Comparison of ENCODE assay signal across 11 cellular contexts in the genomic region with DNA sequence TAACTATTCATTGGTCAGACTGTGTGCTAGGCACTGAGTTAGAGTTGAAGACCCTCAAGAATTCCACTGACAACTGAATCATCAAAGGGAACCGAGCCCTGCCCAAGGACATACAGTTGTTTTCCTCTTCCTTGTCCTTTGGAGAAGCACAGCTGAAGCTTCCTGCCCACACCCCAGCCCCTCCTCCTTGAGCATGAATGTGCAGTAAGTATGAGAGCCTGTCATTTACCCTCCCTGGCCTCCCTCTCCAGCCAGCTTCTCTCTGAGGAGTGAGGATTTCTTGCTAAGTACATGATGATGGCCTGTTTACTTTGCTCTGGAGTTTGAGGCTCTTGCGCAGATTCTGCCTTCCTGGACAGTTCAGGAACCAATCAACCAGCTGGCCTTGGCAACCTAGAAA.
A peak's percentile ranks its signal among the peaks of the same experiment; 100 is the strongest.
DNase-seq lines count a peak whose midpoint lies in the region; ATAC-seq and TF ChIP-seq lines count a peak whose summit lies in the region.
"Had no signal": no experiment of that assay in that cellular context is flagged by ENCODE, and none has a peak within 500 bp of the region (broad histone marks: within the 10 kb centered on the region; RNA-seq: fewer than 3 reads in every experiment).

No MANE protein-coding gene starts in this region.

- TF ChIP-seq CTCF in GM23338 (conservative IDR thresholded peaks at IDR 0.05; ENCODE audit: low read depth in 2 of 2) (no peak), omental fat pad (IDR thresholded peaks at IDR 0.05) (no peak)

- no peak overlapping the region for H2BK12ac ChIP-seq in trophoblast cell (ENCODE audit: low read length)

- no peak overlapping the region for H2AK5ac ChIP-seq in trophoblast cell (ENCODE audit: low read length)

- DNase-seq in GF-D8 (lab: John Stamatoyannopoulos, UW) (peak; percentile 18), NCI-H69 (lab: John Stamatoyannopoulos, UW) (peak; percentile 79), fibroblast of peridontal ligament (ENCODE audit: extremely low read depth) (peak; percentile 64), trophoblast cell (no peak), GM23338 (ENCODE audit: low spot score) (no peak), omental fat pad (ENCODE audit: low spot score) (no peak)
- DNase-seq: activated CD8-positive, alpha-beta memory T cell treated with anti-CD3 and anti-CD28 coated beads, Interleukin-2, amount 10 ng/mL, durations not matched to agents 7 days and 5 days; aorta had no signal

- H2BK5ac ChIP-seq in trophoblast cell (ENCODE audit: low read depth, low read length, poor library complexity), result no peak overlapping the region

- no peak overlapping the region for H3K9ac ChIP-seq in trophoblast cell (ENCODE audit: low read length)

- no CpG with 5 or more reads among the region's 2 CpGs for WGBS in trophoblast cell (ENCODE audit: extremely low coverage, insufficient coverage, insufficient read length)

- H3K23ac ChIP-seq in trophoblast cell (ENCODE audit: low read length), result no peak overlapping the region

- H3K27me3 Mint-ChIP-seq in GM23338 (ENCODE audit: insufficient read depth, low read depth, poor library complexity), result peaks cover 8% of the 10 kb centered on the region

- H3K27ac ChIP-seq in trophoblast cell (ENCODE audit: low read depth, low read length) (no peak overlapping the region), GM23338 (ENCODE audit: low read depth) (no peak overlapping the region)

- ATAC-seq in GM23338 (no peak), GM21529 (IDR thresholded peaks at IDR 0.05; ENCODE audit: unreplicated experiment) (no peak), HG02973 (IDR thresholded peaks at IDR 0.05; ENCODE audit: unreplicated experiment) (no peak), omental fat pad (ENCODE audit: low FRiP score) (no peak)
- ATAC-seq: activated CD8-positive, alpha-beta memory T cell treated with anti-CD3 and anti-CD28 coated beads, Interleukin-2, amount 10 ng/mL, durations not matched to agents 7 days and 5 days had no signal

- H4K12ac ChIP-seq in trophoblast cell (ENCODE audit: low read depth, low read length), result no peak overlapping the region

- no peaks in the 10 kb centered on the region for H3K9me3 Mint-ChIP-seq in GM23338

- peaks cover 42 to 55% of the 10 kb centered on the region in 2 experiments for H3K4me1 ChIP-seq in trophoblast cell (ENCODE audit: control insufficient read depth in 1 of 2, insufficient read depth in 2 of 2, low read length in 2 of 2)
- H3K4me1 ChIP-seq in GM23338 (ENCODE audit: insufficient read depth), result peaks cover 14% of the 10 kb centered on the region
- H3K4me1 ChIP-seq: Caco-2 had no signal

- H2AFZ ChIP-seq in trophoblast cell (ENCODE audit: insufficient read depth, low read length, poor library complexity) (no peak overlapping the region), GM23338 (no peak overlapping the region)

- H3F3A ChIP-seq in GM23338 (replicated peaks; ENCODE audit: low read depth), result no peaks in the 10 kb centered on the region

- no peaks in the 10 kb centered on the region for H4K20me1 ChIP-seq in GM23338 (replicated peaks; ENCODE audit: insufficient read depth)

- no peak overlapping the region for H3K4me3 Mint-ChIP-seq in GM23338
- H3K4me3 Mint-ChIP-seq: activated CD8-positive, alpha-beta memory T cell treated with anti-CD3 and anti-CD28 coated beads, Interleukin-2, amount 10 ng/mL, durations not matched to agents 7 days and 5 days had no signal

- H3K14ac ChIP-seq in trophoblast cell (ENCODE audit: low read length), result no peak overlapping the region

- peaks cover 22% of the 10 kb centered on the region for H3K79me1 ChIP-seq in trophoblast cell (ENCODE audit: low read length)

- no peak overlapping the region for H3K18ac ChIP-seq in trophoblast cell (ENCODE audit: low read length)

- no peaks in the 10 kb centered on the region for H3K36me3 Mint-ChIP-seq in GM23338 (ENCODE audit: low read depth)
- H3K36me3 Mint-ChIP-seq: activated CD8-positive, alpha-beta memory T cell treated with anti-CD3 and anti-CD28 coated beads, Interleukin-2, amount 10 ng/mL, durations not matched to agents 7 days and 5 days had no signal

- H3K27ac Mint-ChIP-seq in GM23338, result no peak overlapping the region
- H3K27ac Mint-ChIP-seq: activated CD8-positive, alpha-beta memory T cell treated with anti-CD3 and anti-CD28 coated beads, Interleukin-2, amount 10 ng/mL, durations not matched to agents 7 days and 5 days had no signal

- H3K4ac ChIP-seq in trophoblast cell (ENCODE audit: low read depth, low read length), result no peak overlapping the region

- no peaks in the 10 kb centered on the region for H3K27me3 ChIP-seq in trophoblast cell (ENCODE audit: insufficient read depth, low read length)
- H3K27me3 ChIP-seq in GM23338 (ENCODE audit: insufficient read depth), result no peaks in the 10 kb centered on the region

- H3K4me3 ChIP-seq in trophoblast cell (ENCODE audit: low read depth, low read length) (no peak overlapping the region), GM23338 (no peak overlapping the region)

- H3K79me2 ChIP-seq in trophoblast cell (ENCODE audit: control insufficient read depth, insufficient read depth, low read length, poor library complexity), result no peaks in the 10 kb centered on the region
- H3K79me2 ChIP-seq in GM23338 (replicated peaks; ENCODE audit: insufficient read depth), result no peaks in the 10 kb centered on the region

- H3K36me3 ChIP-seq in trophoblast cell (ENCODE audit: control insufficient read depth in 1 of 2, insufficient read depth in 2 of 2, low read length in 2 of 2), result no peaks in the 10 kb centered on the region
- H3K36me3 ChIP-seq in GM23338 (ENCODE audit: insufficient read depth), result no peaks in the 10 kb centered on the region

- H4K91ac ChIP-seq in trophoblast cell (ENCODE audit: low read depth, low read length), result peak overlapping the region; percentile 20

- 0 out of 2 replicates have a peak, but pooled peaks cover 5% of the 10 kb centered on the region for H3K9me2 ChIP-seq in GM23338 (ENCODE audit: insufficient read depth)

- H3K9me3 ChIP-seq in trophoblast cell (ENCODE audit: insufficient read depth, low read depth, low read length), result no peaks in the 10 kb centered on the region
- H3K9me3 ChIP-seq: Caco-2 had no signal

- no peak overlapping the region for H3K4me2 ChIP-seq in trophoblast cell (ENCODE audit: low read length)
- H3K4me2 ChIP-seq in GM23338, result no peak overlapping the region

- peaks cover 65% of the 10 kb centered on the region for H3K4me1 Mint-ChIP-seq in GM23338
- H3K4me1 Mint-ChIP-seq: activated CD8-positive, alpha-beta memory T cell treated with anti-CD3 and anti-CD28 coated beads, Interleukin-2, amount 10 ng/mL, durations not matched to agents 7 days and 5 days had no signal

- H2BK120ac ChIP-seq in trophoblast cell (ENCODE audit: insufficient read depth, low read length, poor library complexity), result no peak overlapping the region

- H4K8ac ChIP-seq in trophoblast cell (ENCODE audit: low read depth, low read length), result no peak overlapping the region

TF ChIP-seq in GM23338, 12 proteins besides CTCF, POLR2A, EP300 and RAD21 (continues in another document):
- TF ChIP-seq JUNB (IDR thresholded peaks at IDR 0.05; ENCODE audit: unreplicated experiment), result no peak
- TF ChIP-seq EZH2 (IDR thresholded peaks at IDR 0.05; ENCODE audit: low read depth, unreplicated experiment), result no peak
- TF ChIP-seq, protein P1, sequence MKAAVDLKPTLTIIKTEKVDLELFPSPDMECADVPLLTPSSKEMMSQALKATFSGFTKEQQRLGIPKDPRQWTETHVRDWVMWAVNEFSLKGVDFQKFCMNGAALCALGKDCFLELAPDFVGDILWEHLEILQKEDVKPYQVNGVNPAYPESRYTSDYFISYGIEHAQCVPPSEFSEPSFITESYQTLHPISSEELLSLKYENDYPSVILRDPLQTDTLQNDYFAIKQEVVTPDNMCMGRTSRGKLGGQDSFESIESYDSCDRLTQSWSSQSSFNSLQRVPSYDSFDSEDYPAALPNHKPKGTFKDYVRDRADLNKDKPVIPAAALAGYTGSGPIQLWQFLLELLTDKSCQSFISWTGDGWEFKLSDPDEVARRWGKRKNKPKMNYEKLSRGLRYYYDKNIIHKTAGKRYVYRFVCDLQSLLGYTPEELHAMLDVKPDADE (IDR thresholded peaks at IDR 0.05), result no peak
- TF ChIP-seq POLR2AphosphoS5 (IDR thresholded peaks at IDR 0.05; ENCODE audit: low read depth), result no peak
- no peak for TF ChIP-seq EZH2phosphoT487 (IDR thresholded peaks at IDR 0.05; ENCODE audit: unreplicated experiment)
- TF ChIP-seq ZNF331 (CRISPR knock-in tag; IDR thresholded peaks at IDR 0.05; ENCODE audit: low read depth), result no peak
- TF ChIP-seq, protein P2, sequence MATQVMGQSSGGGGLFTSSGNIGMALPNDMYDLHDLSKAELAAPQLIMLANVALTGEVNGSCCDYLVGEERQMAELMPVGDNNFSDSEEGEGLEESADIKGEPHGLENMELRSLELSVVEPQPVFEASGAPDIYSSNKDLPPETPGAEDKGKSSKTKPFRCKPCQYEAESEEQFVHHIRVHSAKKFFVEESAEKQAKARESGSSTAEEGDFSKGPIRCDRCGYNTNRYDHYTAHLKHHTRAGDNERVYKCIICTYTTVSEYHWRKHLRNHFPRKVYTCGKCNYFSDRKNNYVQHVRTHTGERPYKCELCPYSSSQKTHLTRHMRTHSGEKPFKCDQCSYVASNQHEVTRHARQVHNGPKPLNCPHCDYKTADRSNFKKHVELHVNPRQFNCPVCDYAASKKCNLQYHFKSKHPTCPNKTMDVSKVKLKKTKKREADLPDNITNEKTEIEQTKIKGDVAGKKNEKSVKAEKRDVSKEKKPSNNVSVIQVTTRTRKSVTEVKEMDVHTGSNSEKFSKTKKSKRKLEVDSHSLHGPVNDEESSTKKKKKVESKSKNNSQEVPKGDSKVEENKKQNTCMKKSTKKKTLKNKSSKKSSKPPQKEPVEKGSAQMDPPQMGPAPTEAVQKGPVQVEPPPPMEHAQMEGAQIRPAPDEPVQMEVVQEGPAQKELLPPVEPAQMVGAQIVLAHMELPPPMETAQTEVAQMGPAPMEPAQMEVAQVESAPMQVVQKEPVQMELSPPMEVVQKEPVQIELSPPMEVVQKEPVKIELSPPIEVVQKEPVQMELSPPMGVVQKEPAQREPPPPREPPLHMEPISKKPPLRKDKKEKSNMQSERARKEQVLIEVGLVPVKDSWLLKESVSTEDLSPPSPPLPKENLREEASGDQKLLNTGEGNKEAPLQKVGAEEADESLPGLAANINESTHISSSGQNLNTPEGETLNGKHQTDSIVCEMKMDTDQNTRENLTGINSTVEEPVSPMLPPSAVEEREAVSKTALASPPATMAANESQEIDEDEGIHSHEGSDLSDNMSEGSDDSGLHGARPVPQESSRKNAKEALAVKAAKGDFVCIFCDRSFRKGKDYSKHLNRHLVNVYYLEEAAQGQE (IDR thresholded peaks at IDR 0.05; ENCODE audit: unreplicated experiment), result no peak
- no peak for TF ChIP-seq STAT1 (IDR thresholded peaks at IDR 0.05; ENCODE audit: unreplicated experiment)
- TF ChIP-seq NANOG (IDR thresholded peaks at IDR 0.05; ENCODE audit: borderline replicate concordance), result no peak

Comparison
In these comparisons a context has a peak if more than half of its experiments do, and no peak if none do; other contexts are left out.
1. DNase-seq: peak in GF-D8 (single experiment), NCI-H69 (single experiment) and fibroblast of peridontal ligament (single experiment); none in trophoblast cell (0 of 2), GM23338 (single experiment) and omental fat pad (single experiment).